Comparison of ENCODE assay signal across 19 cellular contexts in genomic region chr10:30330512-30331168, GRCh38.
"Had no signal": no experiment of that assay in that cellular context is flagged by ENCODE, and none has a peak within 500 bp of the region (broad histone marks: within the 10 kb centered on the region; RNA-seq: fewer than 3 reads in every experiment).

No MANE protein-coding gene starts in this region.

- H3K4me1 Mint-ChIP-seq: neural crest cell had no signal

- FAIRE-seq: endometrium, frontal cortex, islet of Langerhans had no signal

- H3K4me1 ChIP-seq: heart left ventricle, right atrium auricular region, suprapubic skin, thyroid gland, uterus had no signal

- H3K9me3 Mint-ChIP-seq: natural killer cell, neural crest cell had no signal

- H3K36me3 ChIP-seq: uterus had no signal

- H3K9me3 ChIP-seq: heart left ventricle, right atrium auricular region, suprapubic skin, thyroid gland, upper lobe of left lung, uterus had no signal

- H3K36me3 Mint-ChIP-seq: natural killer cell had no signal

- H3K27ac ChIP-seq: heart left ventricle, right atrium auricular region, suprapubic skin, thyroid gland, upper lobe of left lung, uterus had no signal

- H3K4me3 Mint-ChIP-seq: natural killer cell, neural crest cell had no signal

- H3K4me2 ChIP-seq: smooth muscle cell had no signal

- H3K4me3 ChIP-seq: heart left ventricle, right atrium auricular region, smooth muscle cell, suprapubic skin, thyroid gland, upper lobe of left lung, uterus had no signal

- H3K27me3 ChIP-seq: heart left ventricle, right atrium auricular region, suprapubic skin, thyroid gland, upper lobe of left lung, uterus had no signal

- H3K27ac Mint-ChIP-seq: natural killer cell had no signal

- DNase-seq: effector memory CD4-positive, alpha-beta T cell; heart left ventricle; hippocampal formation; kidney glomerular epithelial cell; mammary epithelial cell; natural killer cell; posterior cingulate gyrus; stimulated activated CD4-positive, alpha-beta T cell treated with anti-CD3 and anti-CD28 coated beads, Interleukin-2, amount 100 ng/mL, for 48 hours; stimulated activated naive CD4-positive, alpha-beta T cell treated with Interleukin-2 at 50 U/mL for 16 hours; thyroid gland; upper lobe of left lung; uterus had no signal
